In the genomic region with DNA sequence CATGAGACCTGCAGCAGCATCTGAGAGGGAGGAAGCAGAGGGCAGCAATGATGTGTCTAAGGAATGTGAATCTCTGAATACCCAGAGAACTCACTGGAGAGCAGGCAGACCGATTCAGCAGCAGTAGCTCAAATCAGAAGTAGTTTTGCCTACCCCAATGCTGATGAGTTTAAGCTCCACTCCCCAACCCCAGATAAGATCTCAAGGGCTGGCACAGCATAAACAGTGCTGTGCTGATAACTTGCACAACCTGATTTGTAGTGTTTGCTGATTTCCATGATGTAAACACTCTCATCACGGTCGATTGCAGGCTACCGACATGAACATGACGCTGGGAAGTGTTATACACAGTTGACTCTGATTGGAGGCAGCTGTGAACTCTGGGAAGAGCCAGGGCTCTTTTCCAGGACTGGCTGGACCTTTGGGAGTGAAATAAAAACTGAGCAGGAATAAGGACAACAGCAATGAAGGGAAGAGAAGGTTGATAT, we compare ENCODE assay signal across 9 cellular contexts. TPM values are rescaled to one million over a fixed set of nuclear protein-coding genes. Genes with fewer than 3 reads are reported as not detected.
DNase-seq lines count a peak whose midpoint lies in the region; ATAC-seq, FAIRE-seq and TF ChIP-seq lines count a peak whose summit lies in the region.
"Had no signal": no experiment of that assay in that cellular context is flagged by ENCODE, and none has a peak within 500 bp of the region (broad histone marks: within the 10 kb centered on the region; RNA-seq: fewer than 3 reads in every experiment).

No MANE protein-coding gene starts in this region.

- H3K79me2 ChIP-seq in mammary epithelial cell (ENCODE audit: insufficient read depth, low read length): no peaks in the 10 kb centered on the region

- H3K27ac ChIP-seq in right atrium auricular region: peak overlapping the region in 1 of 2 donors; percentile 79
- H3K27ac ChIP-seq in mammary epithelial cell (ENCODE audit: insufficient read depth, low read depth, low read length): no peak overlapping the region
- peak overlapping the region in 1 of 2 donors; percentile 26 for H3K27ac ChIP-seq in lung (ENCODE audit: low read depth in 1 of 2, low read length in 1 of 2)

- H3K9ac ChIP-seq in mammary epithelial cell (ENCODE audit: insufficient read depth, low read length): no peak overlapping the region

- no peak for DNase-seq in Right ventricle myocardium inferior (ENCODE audit: missing footprints)
- DNase-seq in right atrium auricular region (ENCODE audit: low spot score): no peak
- no peak for DNase-seq in mammary epithelial cell
- peak; percentile 71 for DNase-seq in lung (ENCODE audit: low spot score)
- no peak for DNase-seq in frontal cortex (ENCODE audit: low spot score in 2 of 2)
- no peak for DNase-seq in activated naive CD4-positive, alpha-beta T cell treated with anti-CD3 and anti-CD28 coated beads, Interleukin-2, amount 10 ng/mL, durations not matched to agents 7 days and 5 days

- H3K4me1 ChIP-seq in right atrium auricular region: no peaks in the 10 kb centered on the region
- peaks cover 23% of the 10 kb centered on the region for H3K4me1 ChIP-seq in mammary epithelial cell (ENCODE audit: insufficient read depth, low read length)
- peaks cover 2% of the 10 kb centered on the region in 2 donors for H3K4me1 ChIP-seq in lung (ENCODE audit: control insufficient read depth in 2 of 2, insufficient read depth in 2 of 2, low read length in 2 of 2)

- WGBS in mammary epithelial cell (ENCODE audit: low coverage, missing lambda C conversion rate): 58% methylated on average over 4 of the region's 5 CpGs
- 28 to 50% methylated on average over 5 of the region's 5 CpGs for WGBS in lung, 2 donors

- H3K27me3 ChIP-seq in right atrium auricular region (no peaks in the 10 kb centered on the region), mammary epithelial cell (ENCODE audit: insufficient read depth, low read length) (no peaks in the 10 kb centered on the region), lung (ENCODE audit: control insufficient read depth, insufficient read depth) (no peaks in the 10 kb centered on the region)

- ATAC-seq in Right ventricle myocardium inferior: peak; percentile 83
- ATAC-seq in lung (ENCODE audit: insufficient read depth, low FRiP score): peak; percentile 64
- no peak for ATAC-seq in HG02840 (IDR thresholded peaks at IDR 0.05; ENCODE audit: low FRiP score, unreplicated experiment)
- ATAC-seq in HG03139 (IDR thresholded peaks at IDR 0.05; ENCODE audit: unreplicated experiment): no peak

- H3K36me3 ChIP-seq in right atrium auricular region (no peaks in the 10 kb centered on the region), mammary epithelial cell (ENCODE audit: insufficient read depth, low read length) (no peaks in the 10 kb centered on the region), lung (ENCODE audit: control insufficient read depth in 2 of 2, insufficient read depth in 2 of 2, low read length in 2 of 2) (no peaks in the 10 kb centered on the region)

- CTCF ChIA-PET in mammary epithelial cell (lab: Charles Lee; ENCODE audit: low non-redundant PET): no interaction called here
- CTCF ChIA-PET in activated naive CD4-positive, alpha-beta T cell treated with anti-CD3 and anti-CD28 coated beads, Interleukin-2, amount 10 ng/mL, durations not matched to agents 7 days and 5 days (lab: Charles Lee): no interaction called here

- peak overlapping the region in 1 of 2 donors; percentile 21 for H3K4me3 ChIP-seq in right atrium auricular region
- no peak overlapping the region for H3K4me3 ChIP-seq in mammary epithelial cell (replicated peaks in 1 of 3; ENCODE audit: insufficient read depth in 1 of 3, low read depth in 2 of 3, low read length in 3 of 3)
- H3K4me3 ChIP-seq in lung: no peak overlapping the region

- H3K9me3 Mint-ChIP-seq in activated naive CD4-positive, alpha-beta T cell treated with anti-CD3 and anti-CD28 coated beads, Interleukin-2, amount 10 ng/mL, durations not matched to agents 7 days and 5 days: no peaks in the 10 kb centered on the region
- H3K9me3 Mint-ChIP-seq: activated naive CD4-positive, alpha-beta T cell treated with anti-CD3 and anti-CD28 coated beads, Interleukin-2, amount 50 U/mL, for 24 hours had no signal

- H3K4me1 Mint-ChIP-seq in activated naive CD4-positive, alpha-beta T cell treated with anti-CD3 and anti-CD28 coated beads, Interleukin-2, amount 10 ng/mL, durations not matched to agents 7 days and 5 days: peaks cover 8% of the 10 kb centered on the region
- H3K4me1 Mint-ChIP-seq: activated naive CD4-positive, alpha-beta T cell treated with anti-CD3 and anti-CD28 coated beads, Interleukin-2, amount 50 U/mL, for 24 hours had no signal

- TF ChIP-seq CTCF in right atrium auricular region (IDR thresholded peaks at IDR 0.05) (no peak), mammary epithelial cell (conservative IDR thresholded peaks at IDR 0.05 in 1 of 2, IDR thresholded peaks at IDR 0.05 in 1 of 2; ENCODE audit: extremely low read depth in 1 of 2, insufficient read depth in 1 of 2, low read depth in 1 of 2, low read length in 2 of 2) (no peak), lung (IDR thresholded peaks at IDR 0.05; ENCODE audit: control extremely low read depth, extremely low read depth) (no peak)

- H3K9me3 ChIP-seq in right atrium auricular region: no peaks in the 10 kb centered on the region
- H3K9me3 ChIP-seq in mammary epithelial cell (replicated peaks; ENCODE audit: insufficient read depth, low read length): no peaks in the 10 kb centered on the region
- H3K9me3 ChIP-seq in lung (ENCODE audit: control insufficient read depth in 2 of 2, insufficient read depth in 1 of 2, low read length in 1 of 2): no peaks in the 10 kb centered on the region

- FAIRE-seq in frontal cortex (lab: Jason Lieb, UNC): no peak

- BruUV-seq in mammary epithelial cell (replicated peaks; lab: Mats Ljungman, UMichigan): no TSS peak

- H3K27me3 Mint-ChIP-seq in activated naive CD4-positive, alpha-beta T cell treated with anti-CD3 and anti-CD28 coated beads, Interleukin-2, amount 10 ng/mL, durations not matched to agents 7 days and 5 days: peaks cover 61% of the 10 kb centered on the region

- no peaks in the 10 kb centered on the region for H3K36me3 Mint-ChIP-seq in activated naive CD4-positive, alpha-beta T cell treated with anti-CD3 and anti-CD28 coated beads, Interleukin-2, amount 10 ng/mL, durations not matched to agents 7 days and 5 days
- H3K36me3 Mint-ChIP-seq: activated naive CD4-positive, alpha-beta T cell treated with anti-CD3 and anti-CD28 coated beads, Interleukin-2, amount 50 U/mL, for 24 hours had no signal

- no peaks in the 10 kb centered on the region for H4K20me1 ChIP-seq in mammary epithelial cell (ENCODE audit: insufficient read depth, low read length)

- H3K27ac Mint-ChIP-seq in activated naive CD4-positive, alpha-beta T cell treated with anti-CD3 and anti-CD28 coated beads, Interleukin-2, amount 10 ng/mL, durations not matched to agents 7 days and 5 days: no peak overlapping the region
- H3K27ac Mint-ChIP-seq: activated naive CD4-positive, alpha-beta T cell treated with anti-CD3 and anti-CD28 coated beads, Interleukin-2, amount 50 U/mL, for 24 hours had no signal

- in situ Hi-C loops in mammary epithelial cell (cut with MboI; ENCODE audit: low sequenced_read_pairs in 2 of 2): no loop called here

- H2AFZ ChIP-seq in mammary epithelial cell (ENCODE audit: low read depth, low read length): peak overlapping the region; percentile 72

- intact Hi-C loops in Right ventricle myocardium inferior (cut with DNase I): no loop called here
- intact Hi-C loops in mammary epithelial cell (cut with micrococcal nuclease): no loop called here

- dilution Hi-C loops in mammary epithelial cell (cut with HindIII; ENCODE audit: low sequenced_read_pairs): no loop called here

- H3K4me2 ChIP-seq in mammary epithelial cell (ENCODE audit: insufficient read depth, low read depth, low read length): no peak overlapping the region

- no peak overlapping the region for H3K4me3 Mint-ChIP-seq in activated naive CD4-positive, alpha-beta T cell treated with anti-CD3 and anti-CD28 coated beads, Interleukin-2, amount 10 ng/mL, durations not matched to agents 7 days and 5 days
- H3K4me3 Mint-ChIP-seq: activated naive CD4-positive, alpha-beta T cell treated with anti-CD3 and anti-CD28 coated beads, Interleukin-2, amount 50 U/mL, for 24 hours had no signal

RNA-seq across cellular contexts. Expression of gene HMGCS2, which starts 11.2 kb away (rescaled TPM):
- total RNA-seq in Right ventricle myocardium inferior: 161 TPM
- 10 to 100 TPM; 12.4 to 43.8 TPM for total RNA-seq in right atrium auricular region
- not detected for total RNA-seq in mammary epithelial cell
- polyA plus RNA-seq in mammary epithelial cell: not detected
- not detected for polyA minus RNA-seq in mammary epithelial cell
- total RNA-seq in lung: under 1 TPM; 0.28 to 0.52 TPM
- 1 to 10 TPM in 1 of 2 donors, not detected in 1; 4.2 TPM for polyA plus RNA-seq in lung
- not detected for total RNA-seq in frontal cortex

RNA-seq across cellular contexts. Expression of gene REG4, which starts 31.3 kb away (rescaled TPM):
- total RNA-seq in Right ventricle myocardium inferior (not detected), right atrium auricular region (not detected), mammary epithelial cell (not detected), lung (not detected), frontal cortex (not detected)
- polyA plus RNA-seq in mammary epithelial cell (0.08 TPM), lung (under 1 TPM in 1 of 2 donors, not detected in 1; 0.08 TPM)
- polyA minus RNA-seq in mammary epithelial cell: not detected

Comparison
In these comparisons a context has a peak if more than half of its experiments do, and no peak if none do; other contexts are left out.
1. ATAC-seq: peak in Right ventricle myocardium inferior (single experiment) and lung (single experiment); none in HG02840 (single experiment) and HG03139 (single experiment).
2. RNA of gene HMGCS2, which starts 11.2 kb away (total RNA-seq): 161 TPM in Right ventricle myocardium inferior (single experiment) and 12.4 to 43.8 TPM in right atrium auricular region; 0.28 to 0.52 TPM in lung, not detected in mammary epithelial cell and not detected in frontal cortex (single experiment); every median in the first group is over 4 times any median in the second.